Comparison of ENCODE assay signal across 18 cellular contexts in the genomic region with DNA sequence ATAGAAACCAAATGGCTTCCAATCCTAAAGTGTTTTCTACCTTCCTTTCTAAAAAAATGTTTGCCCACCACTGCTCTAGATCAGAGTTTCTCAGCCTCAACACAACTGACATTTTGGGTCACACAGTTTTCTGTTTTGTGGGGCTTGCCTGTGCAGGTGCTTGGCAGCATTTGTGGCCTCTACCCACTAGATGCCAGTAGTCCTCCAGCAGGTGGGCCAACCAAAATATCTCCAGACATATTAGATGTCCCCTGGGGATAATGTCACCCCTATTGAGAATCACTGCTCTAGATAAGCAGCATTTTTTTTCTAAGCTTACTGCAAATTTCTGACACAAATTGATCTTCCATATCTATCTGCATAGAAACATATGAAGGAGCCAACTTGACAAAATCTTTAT. TPM values are rescaled to one million over a fixed set of nuclear protein-coding genes. Genes with fewer than 3 reads are reported as not detected.
A peak's percentile ranks its signal among the peaks of the same experiment; 100 is the strongest.
DNase-seq lines count a peak whose midpoint lies in the region; ATAC-seq, FAIRE-seq and TF ChIP-seq lines count a peak whose summit lies in the region.
"Had no signal": no experiment of that assay in that cellular context is flagged by ENCODE, and none has a peak within 500 bp of the region (broad histone marks: within the 10 kb centered on the region; RNA-seq: fewer than 3 reads in every experiment).

No MANE protein-coding gene starts in this region.

- intact Hi-C loops in CD4-positive, alpha-beta memory T cell (cut with micrococcal nuclease) = loop anchor here (2.0 kb wide), 1 partner anchor 127 kb away; no protein-coding TSS in a partner anchor

- FAIRE-seq in keratinocyte (lab: Jason Lieb, UNC) = no peak
- FAIRE-seq: D721Med, endothelial cell of umbilical vein, K562 had no signal

- dilution Hi-C loops in keratinocyte (cut with MboI; ENCODE audit: extremely low pct_ligation_motif_present, low sequenced_read_pairs) = no loop called here

- H3K79me2 ChIP-seq in keratinocyte (ENCODE audit: control insufficient read depth, insufficient read depth, low read length) = no peaks in the 10 kb centered on the region

- H3K9me3 ChIP-seq in keratinocyte (ENCODE audit: control insufficient read depth, low read depth, low read length) = no peaks in the 10 kb centered on the region
- no peaks in the 10 kb centered on the region for H3K9me3 ChIP-seq in CD4-positive, alpha-beta memory T cell (ENCODE audit: control insufficient read depth in 1 of 2, low read length in 2 of 2)

- H3K9ac ChIP-seq in keratinocyte (ENCODE audit: control insufficient read depth, extremely low read depth, insufficient read depth, low read length) = no peak overlapping the region

- H4K20me1 ChIP-seq in keratinocyte (ENCODE audit: control insufficient read depth, extremely low read depth, insufficient read depth, low read length) = no peaks in the 10 kb centered on the region

- H3K4me1 ChIP-seq in keratinocyte (ENCODE audit: control insufficient read depth, extremely low read depth, insufficient read depth, low read length) = peaks cover under 1% of the 10 kb centered on the region
- no peaks in the 10 kb centered on the region for H3K4me1 ChIP-seq in CD4-positive, alpha-beta memory T cell (ENCODE audit: insufficient read depth, low read length)

- H3K27me3 ChIP-seq in keratinocyte (ENCODE audit: control insufficient read depth, extremely low read depth, insufficient read depth, low read length) = no peaks in the 10 kb centered on the region
- no peaks in the 10 kb centered on the region for H3K27me3 ChIP-seq in CD4-positive, alpha-beta memory T cell (ENCODE audit: insufficient read depth, low read length)

- no peak overlapping the region for H3K4me3 ChIP-seq in keratinocyte (ENCODE audit: control insufficient read depth in 2 of 3, extremely low read depth in 1 of 3, insufficient read depth in 2 of 3, low read depth in 1 of 3, low read length in 3 of 3)
- no peak overlapping the region for H3K4me3 ChIP-seq in CD4-positive, alpha-beta memory T cell (ENCODE audit: low read length in 2 of 2)
- H3K4me3 ChIP-seq: K562 had no signal

- no peaks in the 10 kb centered on the region for H3K36me3 ChIP-seq in keratinocyte (ENCODE audit: control insufficient read depth in 2 of 2, extremely low read depth in 1 of 2, insufficient read depth in 2 of 2, low read length in 2 of 2)
- no peaks in the 10 kb centered on the region for H3K36me3 ChIP-seq in CD4-positive, alpha-beta memory T cell (ENCODE audit: insufficient read depth, low read length)

- no peak overlapping the region for H3K27ac Mint-ChIP-seq in nephron progenitor cell
- no peak overlapping the region for H3K27ac Mint-ChIP-seq in CD4-positive, alpha-beta memory T cell
- H3K27ac Mint-ChIP-seq: activated T-helper 1 cell treated with anti-CD3 and anti-CD28 coated beads, Interleukin-12 subunit alpha, Interleukin-12 subunit beta, Interleukin-2, Interleukin-4 antibody, amounts not matched to agents 30 ng/mL and 10 ng/mL and 1 ng/mL, durations not matched to agents 14 hours and 24 hours and 36 hours; brain; progenitor cell of endocrine pancreas had no signal

- ATAC-seq in GM19467 (IDR thresholded peaks at IDR 0.05; ENCODE audit: unreplicated experiment) (peak; percentile 66), HG03196 (IDR thresholded peaks at IDR 0.05; ENCODE audit: unreplicated experiment) (peak; percentile 72), HG02840 (IDR thresholded peaks at IDR 0.05; ENCODE audit: low FRiP score, unreplicated experiment) (no peak)
- ATAC-seq: K562 had no signal

- no peak overlapping the region for H3K4me3 Mint-ChIP-seq in nephron progenitor cell
- no peak overlapping the region for H3K4me3 Mint-ChIP-seq in CD4-positive, alpha-beta memory T cell
- H3K4me3 Mint-ChIP-seq: activated T-helper 1 cell treated with anti-CD3 and anti-CD28 coated beads, Interleukin-12 subunit alpha, Interleukin-12 subunit beta, Interleukin-2, Interleukin-4 antibody, amounts not matched to agents 30 ng/mL and 10 ng/mL and 1 ng/mL, durations not matched to agents 14 hours and 24 hours and 36 hours; brain had no signal

- CTCF ChIA-PET in CD4-positive, alpha-beta memory T cell (lab: Charles Lee; ENCODE audit: partially characterized antibody) = no interaction called here

- POLR2A ChIA-PET in CD4-positive, alpha-beta memory T cell (lab: Charles Lee; ENCODE audit: partially characterized antibody) = no interaction called here

- no peaks in the 10 kb centered on the region for H3K4me1 Mint-ChIP-seq in nephron progenitor cell
- H3K4me1 Mint-ChIP-seq in CD4-positive, alpha-beta memory T cell = no peaks in the 10 kb centered on the region

- no peak overlapping the region for H2AFZ ChIP-seq in keratinocyte (ENCODE audit: control insufficient read depth, low read length)

- H3K9me1 ChIP-seq in keratinocyte (ENCODE audit: control insufficient read depth, extremely low read depth, insufficient read depth, low read length) = no peaks in the 10 kb centered on the region

- H3K27me3 Mint-ChIP-seq in nephron progenitor cell (ENCODE audit: low read depth, poor library complexity) = no peaks in the 10 kb centered on the region
- H3K27me3 Mint-ChIP-seq in CD4-positive, alpha-beta memory T cell = no peaks in the 10 kb centered on the region
- H3K27me3 Mint-ChIP-seq: brain, progenitor cell of endocrine pancreas had no signal

- H3K36me3 Mint-ChIP-seq in nephron progenitor cell (ENCODE audit: low read depth) = peaks cover 3% of the 10 kb centered on the region
- no peaks in the 10 kb centered on the region for H3K36me3 Mint-ChIP-seq in CD4-positive, alpha-beta memory T cell
- H3K36me3 Mint-ChIP-seq: brain had no signal

- H3K4me2 ChIP-seq in keratinocyte (ENCODE audit: control insufficient read depth, extremely low read depth, insufficient read depth, low read depth, low read length) = no peak overlapping the region

- H3K27ac ChIP-seq in keratinocyte (ENCODE audit: control insufficient read depth, insufficient read depth, low read length) = no peak overlapping the region
- H3K27ac ChIP-seq in CD4-positive, alpha-beta memory T cell (ENCODE audit: low read depth, low read length) = no peak overlapping the region

- DNase-seq in DMS53 (lab: John Stamatoyannopoulos, UW) = peak; percentile 13
- DNase-seq in DMS53 treated with DMSO at 0.1 percent for 48 hours (lab: John Stamatoyannopoulos, UW; ENCODE audit: unreplicated experiment) = no peak
- DNase-seq in keratinocyte (ENCODE audit: low read depth, low spot score) = no peak
- DNase-seq in nephron progenitor cell = no peak
- no peak for DNase-seq in CD4-positive, alpha-beta memory T cell
- DNase-seq: 8988T; NCI-H2081; SHP77; stimulated activated CD4-positive, alpha-beta T cell treated with anti-CD3 and anti-CD28 coated beads, Interleukin-4, amount 100 ng/mL, for 24 hours had no signal

- no peaks in the 10 kb centered on the region for H3K9me3 Mint-ChIP-seq in nephron progenitor cell
- H3K9me3 Mint-ChIP-seq in CD4-positive, alpha-beta memory T cell = peaks cover 0 to 1% (median 0%) of the 10 kb centered on the region in 8 donors
- H3K9me3 Mint-ChIP-seq: activated T-helper 1 cell treated with anti-CD3 and anti-CD28 coated beads, Interleukin-12 subunit alpha, Interleukin-12 subunit beta, Interleukin-2, Interleukin-4 antibody, amounts not matched to agents 30 ng/mL and 10 ng/mL and 1 ng/mL, durations not matched to agents 14 hours and 24 hours and 36 hours; brain had no signal

- TF ChIP-seq CTCF in keratinocyte (optimal IDR thresholded peaks at IDR 0.05 in 1 of 3, IDR thresholded peaks at IDR 0.05 in 1 of 3, conservative IDR thresholded peaks at IDR 0.05 in 1 of 3; ENCODE audit: extremely low read depth in 1 of 3, insufficient read depth in 2 of 3, low read length in 3 of 3) (peak in 2 of 3 experiments; percentile 6 to 31), nephron progenitor cell (IDR thresholded peaks at IDR 0.05) (no peak)

RNA-seq across cellular contexts. Expression of a gene that starts 26.3 kb away (rescaled TPM):
- polyA plus RNA-seq in keratinocyte = 2.4 to 3.6 TPM (median 2.4 TPM) in 3 replicates
- polyA plus RNA-seq in keratinocyte (2011; ENCODE audit: low read depth) = 5.0 TPM
- 3.2 and 4.1 TPM in 2 replicates for polyA plus RNA-seq in keratinocyte (2011; cell fraction: cytosol; rRNA removed)
- 3.8 and 4.5 TPM in 2 replicates for polyA plus RNA-seq in keratinocyte (2011; cell fraction: nucleus; rRNA removed)
- polyA plus RNA-seq in keratinocyte (2012; ENCODE audit: low replicate concordance) = 1.7 and 2.7 TPM in 2 replicates
- 1.4 to 4.8 TPM (median 3.2 TPM) in 3 replicates for polyA minus RNA-seq in keratinocyte
- 11.5 TPM for polyA minus RNA-seq in keratinocyte (2011; cell fraction: cytosol; rRNA and poly(A)+ RNA removed)
- 5.7 and 7.6 TPM in 2 replicates for polyA minus RNA-seq in keratinocyte (2011; cell fraction: nucleus; rRNA and poly(A)+ RNA removed)
- total RNA-seq in CD4-positive, alpha-beta memory T cell = 10 to 100 TPM; 14.7 to 15.1 TPM
- 1 to 10 TPM; 2.6 to 3.8 TPM for polyA plus RNA-seq in CD4-positive, alpha-beta memory T cell

RNA-seq across cellular contexts. Expression of a gene that starts 53.0 kb away (rescaled TPM):
- polyA plus RNA-seq in keratinocyte = 3.9 to 6.4 TPM (median 4.3 TPM) in 3 replicates
- polyA plus RNA-seq in keratinocyte (2011; ENCODE audit: low read depth) = 3.4 TPM
- polyA plus RNA-seq in keratinocyte (2011; cell fraction: cytosol; rRNA removed) = 2.1 and 4.5 TPM in 2 replicates
- polyA plus RNA-seq in keratinocyte (2011; cell fraction: nucleus; rRNA removed) = 5.0 and 7.3 TPM in 2 replicates
- polyA plus RNA-seq in keratinocyte (2012; ENCODE audit: low replicate concordance) = 3.8 and 5.3 TPM in 2 replicates
- polyA minus RNA-seq in keratinocyte = 1.4 to 10.1 TPM (median 5.1 TPM) in 3 replicates
- polyA minus RNA-seq in keratinocyte (2011; cell fraction: cytosol; rRNA and poly(A)+ RNA removed) = 3.6 TPM
- polyA minus RNA-seq in keratinocyte (2011; cell fraction: nucleus; rRNA and poly(A)+ RNA removed) = 5.1 and 10.3 TPM in 2 replicates
- 1 to 10 TPM; 7.5 to 8.0 TPM for total RNA-seq in CD4-positive, alpha-beta memory T cell
- polyA plus RNA-seq in CD4-positive, alpha-beta memory T cell = 1 to 10 TPM; 1.4 to 1.9 TPM
